Comparison of ENCODE assay signal across 8 cellular contexts in the genomic region with DNA sequence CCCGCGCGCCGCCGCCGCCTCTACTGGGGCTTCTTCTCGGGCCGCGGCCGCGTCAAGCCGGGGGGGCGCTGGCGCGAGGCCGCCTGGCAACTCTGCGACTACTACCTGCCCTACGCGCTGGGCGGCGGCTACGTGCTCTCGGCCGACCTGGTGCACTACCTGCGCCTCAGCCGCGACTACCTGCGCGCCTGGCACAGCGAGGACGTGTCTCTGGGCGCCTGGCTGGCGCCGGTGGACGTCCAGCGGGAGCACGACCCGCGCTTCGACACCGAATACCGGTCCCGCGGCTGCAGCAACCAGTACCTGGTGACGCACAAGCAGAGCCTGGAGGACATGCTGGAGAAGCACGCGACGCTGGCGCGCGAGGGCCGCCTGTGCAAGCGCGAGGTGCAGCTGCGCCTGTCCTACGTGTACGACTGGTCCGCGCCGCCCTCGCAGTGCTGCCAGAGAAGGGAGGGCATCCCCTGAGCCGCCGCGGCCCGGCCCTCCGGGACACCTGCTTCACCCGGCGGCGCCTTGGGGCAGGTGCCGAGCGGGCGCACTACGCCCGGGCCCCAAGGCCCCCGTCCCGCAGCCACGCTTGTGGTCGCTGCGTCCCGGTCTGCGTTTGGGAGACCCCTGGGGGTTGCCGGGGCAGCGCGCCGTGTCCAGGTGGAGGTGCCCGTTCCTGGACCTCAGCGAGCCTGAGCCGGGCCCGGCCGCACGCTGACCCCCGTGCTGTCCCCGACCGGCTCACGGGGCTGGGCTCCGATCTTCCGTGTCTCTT. TPM values are rescaled to one million over a fixed set of nuclear protein-coding genes. Genes with fewer than 3 reads are reported as not detected.
DNase-seq lines count a peak whose midpoint lies in the region; ATAC-seq, FAIRE-seq and TF ChIP-seq lines count a peak whose summit lies in the region.

No MANE protein-coding gene starts in this region.

- no peaks in the 10 kb centered on the region for H3K9me2 ChIP-seq in OCI-LY1 (ENCODE audit: low read depth, low read length)

- POLR2A ChIA-PET in Caco-2 (lab: Charles Lee), result no interaction called here
- POLR2A ChIA-PET in H1 (lab: Charles Lee; ENCODE audit: partially characterized antibody), result interaction anchor here (1.0 to 2.1 kb wide), 3 partner anchors 14 to 23 kb away, joined by 3 to 7 read pairs (median 6); partner anchors contain the start of gene C1QTNF12

- DNase-seq in Caco-2 (no peak), H1 (ENCODE audit: low read depth in 1 of 2, low spot score in 2 of 2) (no peak), trophoblast cell (no peak), HAP-1 (ENCODE audit: low spot score in 2 of 2) (no peak), foreskin keratinocyte (no peak), T-helper 9 cell (no peak)
- no peak for DNase-seq in activated CD4-positive, CD25-positive, alpha-beta regulatory T cell treated with anti-CD3 and anti-CD28 coated beads, Interleukin-2, amount 50 U/mL, for 72 hours

- H3K18ac ChIP-seq in H1 (ENCODE audit: extremely low read depth, low read length), result no peak overlapping the region
- peak overlapping the region; percentile 86 for H3K18ac ChIP-seq in trophoblast cell (ENCODE audit: low read length)

- peaks cover 6% of the 10 kb centered on the region for H3K4me1 Mint-ChIP-seq in Caco-2 (ENCODE audit: low read depth, unreplicated experiment)

- TF ChIP-seq RAD21 in H1 (IDR thresholded peaks at IDR 0.05 in 1 of 2, conservative IDR thresholded peaks at IDR 0.05 in 1 of 2; ENCODE audit: low read depth in 2 of 2, low read length in 2 of 2), result no peak

- in situ Hi-C loops in HAP-1 (cut with MboI; ENCODE audit: low sequenced_read_pairs), result no loop called here

- no TSS peak for BruUV-seq in Caco-2 (replicated peaks; lab: Mats Ljungman, UMichigan)

- H3K4me1 ChIP-seq in Caco-2 (peaks cover 22% of the 10 kb centered on the region), OCI-LY1 (ENCODE audit: insufficient read depth, low read length, severe bottlenecking) (peaks cover 40% of the 10 kb centered on the region), H1 (replicated peaks in 1 of 4; ENCODE audit: control insufficient read depth in 3 of 4, insufficient read depth in 4 of 4, low read length in 3 of 4) (peaks cover 0 to 12% (median under 1%) of the 10 kb centered on the region in 4 experiments; a peak in 4 of 7 replicates), trophoblast cell (ENCODE audit: control insufficient read depth in 1 of 2, insufficient read depth in 2 of 2, low read length in 2 of 2) (peaks cover 16 to 21% of the 10 kb centered on the region in 2 experiments), HAP-1 (peaks cover 3% of the 10 kb centered on the region; the same call in 1 of the 2 replicates), foreskin keratinocyte (no peaks in the 10 kb centered on the region)

- no peak overlapping the region for H4K5ac ChIP-seq in H1 (ENCODE audit: insufficient read length, low read depth, low read length)

- FAIRE-seq in H1 (lab: Jason Lieb, UNC), result no peak

- TF ChIP-seq POLR2A in H1 (IDR thresholded peaks at IDR 0.05; ENCODE audit: control extremely low read depth in 1 of 2, low read depth in 2 of 2, low read length in 2 of 2), result no peak

- H2BK20ac ChIP-seq in H1 (ENCODE audit: low read length), result no peak overlapping the region

- CTCF ChIA-PET in Caco-2 (lab: Charles Lee) (no interaction called here), H1 (lab: Charles Lee; ENCODE audit: partially characterized antibody) (interaction anchor here (1.1 kb wide), 1 partner anchor 63 kb away, joined by 3 read pairs; no protein-coding TSS in a partner anchor)

- H2BK12ac ChIP-seq in H1 (ENCODE audit: low read depth, low read length) (0 out of 2 replicates have a peak overlapping the region, but pooled peaks have one; percentile 17), trophoblast cell (ENCODE audit: low read length) (peak overlapping the region; percentile 16)

- H3K56ac ChIP-seq in H1 (replicated peaks; ENCODE audit: insufficient read length, low read depth, low read length), result no peak overlapping the region

- H3K27ac Mint-ChIP-seq in Caco-2 (ENCODE audit: unreplicated experiment), result peak overlapping the region; percentile 71

- H2BK120ac ChIP-seq in H1 (replicated peaks; ENCODE audit: low read depth, low read length) (no peak overlapping the region), trophoblast cell (ENCODE audit: insufficient read depth, low read length, poor library complexity) (no peak overlapping the region)

- H4K91ac ChIP-seq in H1 (replicated peaks; ENCODE audit: insufficient read length, low read length), result no peak overlapping the region
- peak overlapping the region; percentile 95 for H4K91ac ChIP-seq in trophoblast cell (ENCODE audit: low read depth, low read length)

- H3K4me3 ChIP-seq in Caco-2 (ENCODE audit: low read depth, low read length) (peak overlapping the region; percentile 34), OCI-LY1 (ENCODE audit: low read depth, low read length, poor library complexity, severe bottlenecking) (peak overlapping the region; percentile 37), H1 (ENCODE audit: extremely low read depth in 1 of 4, insufficient read depth in 2 of 4, low read depth in 3 of 4, low read length in 4 of 4) (peak overlapping the region; percentile 6 to 46 (median 18); a peak in 5 of 8 replicates), trophoblast cell (ENCODE audit: low read depth, low read length) (peak overlapping the region; percentile 1), HAP-1 (no peak overlapping the region)

- no peak overlapping the region for H3K9ac ChIP-seq in OCI-LY1 (ENCODE audit: low read length)
- H3K9ac ChIP-seq in H1 (replicated peaks in 1 of 4; ENCODE audit: extremely low read depth in 1 of 4, low read depth in 3 of 4, low read length in 3 of 4), result peak overlapping the region in 1 of 4 experiments; percentile 59; a peak in 2 of 7 replicates
- H3K9ac ChIP-seq in trophoblast cell (ENCODE audit: low read length), result no peak overlapping the region

- no peak overlapping the region for H2BK5ac ChIP-seq in H1 (ENCODE audit: low read depth, low read length)
- no peak overlapping the region for H2BK5ac ChIP-seq in trophoblast cell (ENCODE audit: low read depth, low read length, poor library complexity)

- no peak for TF ChIP-seq EP300 in H1 (IDR thresholded peaks at IDR 0.05; ENCODE audit: borderline replicate concordance in 1 of 2, low read depth in 2 of 2, low read length in 2 of 2)

- H3K79me1 ChIP-seq in H1 (ENCODE audit: low read depth, low read length) (peaks cover 33% of the 10 kb centered on the region), trophoblast cell (ENCODE audit: low read length) (peaks cover 10% of the 10 kb centered on the region)

- no peaks in the 10 kb centered on the region for H4K20me1 ChIP-seq in OCI-LY1 (ENCODE audit: insufficient read depth, low read length)
- peaks cover 2 to 21% of the 10 kb centered on the region in 2 experiments for H4K20me1 ChIP-seq in H1 (replicated peaks in 1 of 2; ENCODE audit: control insufficient read depth in 1 of 2, insufficient read depth in 2 of 2, low read length in 2 of 2)

- H4K12ac ChIP-seq in trophoblast cell (ENCODE audit: low read depth, low read length), result peak overlapping the region; percentile 78

- H4K8ac ChIP-seq in H1 (ENCODE audit: extremely low read depth, insufficient read depth, low read length) (peak overlapping the region; percentile 57; the same call in 1 of the 2 replicates), trophoblast cell (ENCODE audit: low read depth, low read length) (peak overlapping the region; percentile 97)

- H3K79me2 ChIP-seq in OCI-LY1 (ENCODE audit: insufficient read depth, low read length) (peaks cover 19% of the 10 kb centered on the region), H1 (ENCODE audit: control insufficient read depth in 1 of 2, insufficient read depth in 2 of 2, low read length in 2 of 2) (peaks cover 6 to 34% of the 10 kb centered on the region in 2 experiments; a peak in 3 of 4 replicates), trophoblast cell (ENCODE audit: control insufficient read depth, insufficient read depth, low read length, poor library complexity) (peaks cover 14% of the 10 kb centered on the region)

- no peaks in the 10 kb centered on the region for H3K27me3 Mint-ChIP-seq in Caco-2 (ENCODE audit: insufficient read depth, unreplicated experiment)

- peak overlapping the region; percentile 45 for H3K4me2 ChIP-seq in OCI-LY1 (ENCODE audit: low read length)
- H3K4me2 ChIP-seq in H1 (ENCODE audit: insufficient read depth in 1 of 2, low read depth in 2 of 2, low read length in 2 of 2), result peak overlapping the region; percentile 25 to 63; a peak in 2 of 4 replicates
- peak overlapping the region; percentile 87 for H3K4me2 ChIP-seq in trophoblast cell (ENCODE audit: low read length)

- H3K4me3 Mint-ChIP-seq in Caco-2 (ENCODE audit: unreplicated experiment), result peak overlapping the region; percentile 65

- H2AK5ac ChIP-seq in H1 (ENCODE audit: low read depth, low read length), result peak overlapping the region; percentile 25; the same call in 1 of the 2 replicates
- H2AK5ac ChIP-seq in trophoblast cell (ENCODE audit: low read length), result peak overlapping the region; percentile 100

- H3K14ac ChIP-seq in H1 (ENCODE audit: insufficient read length), result no peak overlapping the region
- peak overlapping the region; percentile 24 for H3K14ac ChIP-seq in trophoblast cell (ENCODE audit: low read length)

- H2AFZ ChIP-seq in OCI-LY1 (ENCODE audit: low read length) (no peak overlapping the region), H1 (ENCODE audit: low read length) (no peak overlapping the region), trophoblast cell (ENCODE audit: insufficient read depth, low read length, poor library complexity) (peak overlapping the region; percentile 14)

- no peak overlapping the region for H2BK15ac ChIP-seq in H1 (ENCODE audit: low read length)

- no peak overlapping the region for H3K27ac ChIP-seq in OCI-LY1 (ENCODE audit: low read depth, low read length, poor library complexity, severe bottlenecking)
- H3K27ac ChIP-seq in H1 (ENCODE audit: low read depth, low read length), result no peak overlapping the region
- no peak overlapping the region for H3K27ac ChIP-seq in trophoblast cell (ENCODE audit: low read depth, low read length)
- no peak overlapping the region for H3K27ac ChIP-seq in foreskin keratinocyte

- TF ChIP-seq CTCF in Caco-2 (IDR thresholded peaks at IDR 0.05; ENCODE audit: insufficient read depth in 1 of 2, low read depth in 1 of 2, low read length in 1 of 2, severe bottlenecking in 1 of 2, unreplicated experiment in 1 of 2) (no peak), OCI-LY1 (IDR thresholded peaks at IDR 0.05; ENCODE audit: low read length) (no peak), H1 (IDR thresholded peaks at IDR 0.05; ENCODE audit: control extremely low read depth in 1 of 3, insufficient read depth in 1 of 3, low read depth in 1 of 3, low read length in 3 of 3) (no peak), foreskin keratinocyte (conservative IDR thresholded peaks at IDR 0.05) (no peak)

- H3K23me2 ChIP-seq in H1 (ENCODE audit: low read depth, low read length), result peaks cover 7% of the 10 kb centered on the region

- H3K36me3 ChIP-seq in Caco-2 (ENCODE audit: control insufficient read depth, insufficient read depth, low read length) (peaks cover 2% of the 10 kb centered on the region; the same call in 1 of the 2 replicates), OCI-LY1 (ENCODE audit: insufficient read depth, low read length) (peaks cover 31% of the 10 kb centered on the region), H1 (ENCODE audit: control insufficient read depth in 2 of 4, insufficient read depth in 4 of 4, low read length in 3 of 4) (peaks cover 2 to 15% (median 4%) of the 10 kb centered on the region in 4 experiments; a peak in 4 of 8 replicates), trophoblast cell (ENCODE audit: control insufficient read depth in 1 of 2, insufficient read depth in 2 of 2, low read length in 2 of 2) (peaks cover 20 to 26% of the 10 kb centered on the region in 2 experiments), HAP-1 (replicated peaks) (peaks cover 17% of the 10 kb centered on the region)

- no peak for ATAC-seq in foreskin keratinocyte

- intact Hi-C loops in Caco-2 (cut with micrococcal nuclease; ENCODE audit: unreplicated experiment), result no loop called here

- H3K27me3 ChIP-seq in Caco-2 (replicated peaks; ENCODE audit: control insufficient read depth, insufficient read depth, low read length), result no peaks in the 10 kb centered on the region
- 0 out of 2 replicates have a peak, but pooled peaks cover 9% of the 10 kb centered on the region for H3K27me3 ChIP-seq in OCI-LY1 (ENCODE audit: insufficient read depth, low read length)
- H3K27me3 ChIP-seq in H1 (replicated peaks in 1 of 4; ENCODE audit: control insufficient read depth in 3 of 4, extremely low read depth in 1 of 4, insufficient read depth in 3 of 4, low read length in 3 of 4), result no peaks in the 10 kb centered on the region; a peak in 1 of 7 replicates
- no peaks in the 10 kb centered on the region for H3K27me3 ChIP-seq in trophoblast cell (ENCODE audit: insufficient read depth, low read length)
- H3K27me3 ChIP-seq in HAP-1 (ENCODE audit: low read depth), result no peaks in the 10 kb centered on the region
- H3K27me3 ChIP-seq in foreskin keratinocyte, result peaks cover 1% of the 10 kb centered on the region

- H3K23ac ChIP-seq in H1 (ENCODE audit: insufficient read length) (no peak overlapping the region), trophoblast cell (ENCODE audit: low read length) (no peak overlapping the region)

- WGBS in H1 (ENCODE audit: extremely low coverage in 1 of 2, insufficient coverage in 1 of 2, insufficient read length in 1 of 2, insufficient replicate concordance in 2 of 2, low coverage in 1 of 2, low lambda C conversion rate in 2 of 2, missing lambda C conversion rate in 1 of 2), 2 experiments, result 95% methylated on average over 57 of the region's 97 CpGs; no CpG with 5 or more reads in 1 of the 2 experiments
- no CpG with 5 or more reads among the region's 97 CpGs for WGBS in trophoblast cell (ENCODE audit: extremely low coverage, insufficient coverage, insufficient read length)

- no peaks in the 10 kb centered on the region for H3K9me3 Mint-ChIP-seq in Caco-2 (ENCODE audit: unreplicated experiment)

- H3K9me3 ChIP-seq in Caco-2 (no peaks in the 10 kb centered on the region), OCI-LY1 (ENCODE audit: low read length) (no peaks in the 10 kb centered on the region), H1 (ENCODE audit: insufficient read depth in 2 of 2, low read depth in 1 of 2, low read length in 1 of 2) (peaks cover 0 to 9% of the 10 kb centered on the region in 2 experiments; a peak in 2 of 4 replicates), trophoblast cell (ENCODE audit: insufficient read depth, low read depth, low read length) (peaks cover 12% of the 10 kb centered on the region), HAP-1 (no peaks in the 10 kb centered on the region)

- no peaks in the 10 kb centered on the region for H3F3A ChIP-seq in OCI-LY1 (ENCODE audit: insufficient read depth, low read length)

- peaks cover 32% of the 10 kb centered on the region for H3K36me3 Mint-ChIP-seq in Caco-2 (ENCODE audit: insufficient read depth, unreplicated experiment)

- H3K4ac ChIP-seq in H1 (replicated peaks; ENCODE audit: insufficient read length, low read depth, low read length), result peak overlapping the region; percentile 91
- peak overlapping the region; percentile 55 for H3K4ac ChIP-seq in trophoblast cell (ENCODE audit: low read depth, low read length)

RNA-seq across cellular contexts. Expression of gene B3GALT6, which starts 0.9 kb away (rescaled TPM):
- total RNA-seq in Caco-2 (2022) (24.8 and 25.3 TPM in 2 replicates), foreskin keratinocyte (12.2 and 12.7 TPM in 2 replicates)
- total RNA-seq in H1 (2021; fragmentation: NEBNext Ultra II Directional; extraction: Animal tissue kit (Norgen Biotek cat#: 25700)), result 18.2 and 18.4 TPM in 2 replicates
- polyA plus RNA-seq in H1 (2011; rRNA removed) (20.4 and 23.1 TPM in 2 replicates), foreskin keratinocyte (13.1 and 13.6 TPM in 2 replicates)
- 15.3 TPM for polyA plus RNA-seq in H1 (2011; cell fraction: cytosol; rRNA removed)
- polyA plus RNA-seq in H1 (2011; cell fraction: nucleus; rRNA removed), result 17.2 TPM
- polyA plus RNA-seq in H1 (2012, experiment 1 of 2), result 10.3 to 13.2 TPM (median 12.4 TPM) in 4 replicates
- polyA plus RNA-seq in H1 (2012, experiment 2 of 2), result 14.7 TPM
- polyA plus RNA-seq in H1 (2013, experiment 1 of 2), result 14.0 TPM
- polyA plus RNA-seq in H1 (2013, experiment 2 of 2), result 13.4 TPM
- 3.6 and 5.1 TPM in 2 replicates for polyA minus RNA-seq in H1 (2011; rRNA and poly(A)+ RNA removed)
- polyA minus RNA-seq in H1 (2011; cell fraction: cytosol; rRNA and poly(A)+ RNA removed), result 11.4 TPM
- 18.1 TPM for polyA minus RNA-seq in H1 (2011; cell fraction: nucleus; rRNA and poly(A)+ RNA removed)
- 16.1 and 16.2 TPM in 2 replicates for polyA plus RNA-seq in trophoblast cell (2013)

RNA-seq across cellular contexts. Expression of gene SDF4, which starts 1.2 kb away (rescaled TPM):
- total RNA-seq in Caco-2 (2022), result 138 and 140 TPM in 2 replicates
- 72.2 and 75.6 TPM in 2 replicates for total RNA-seq in H1 (2021; fragmentation: NEBNext Ultra II Directional; extraction: Animal tissue kit (Norgen Biotek cat#: 25700))
- polyA plus RNA-seq in H1 (2011; rRNA removed), result 45.5 and 69.8 TPM in 2 replicates
- 62.5 TPM for polyA plus RNA-seq in H1 (2011; cell fraction: cytosol; rRNA removed)
- 89.3 TPM for polyA plus RNA-seq in H1 (2011; cell fraction: nucleus; rRNA removed)
- polyA plus RNA-seq in H1 (2012, experiment 1 of 2), result 63.1 to 79.8 TPM (median 77.9 TPM) in 4 replicates
- polyA plus RNA-seq in H1 (2012, experiment 2 of 2), result 55.0 TPM
- 110 TPM for polyA plus RNA-seq in H1 (2013, experiment 1 of 2)
- polyA plus RNA-seq in H1 (2013, experiment 2 of 2), result 117 TPM
- 13.2 and 16.8 TPM in 2 replicates for polyA minus RNA-seq in H1 (2011; rRNA and poly(A)+ RNA removed)
- 32.2 TPM for polyA minus RNA-seq in H1 (2011; cell fraction: cytosol; rRNA and poly(A)+ RNA removed)
- polyA minus RNA-seq in H1 (2011; cell fraction: nucleus; rRNA and poly(A)+ RNA removed), result 39.2 TPM
- 136 and 142 TPM in 2 replicates for polyA plus RNA-seq in trophoblast cell (2013)
- total RNA-seq in foreskin keratinocyte, result 81.9 and 92.3 TPM in 2 replicates
- 106 and 112 TPM in 2 replicates for polyA plus RNA-seq in foreskin keratinocyte

RNA-seq across cellular contexts. Expression of gene C1QTNF12, which starts 13.5 kb away (rescaled TPM):
- total RNA-seq in Caco-2 (2022), result 3.4 and 3.7 TPM in 2 replicates
- 3.7 and 4.9 TPM in 2 replicates for total RNA-seq in H1 (2021; fragmentation: NEBNext Ultra II Directional; extraction: Animal tissue kit (Norgen Biotek cat#: 25700))
- 2.1 and 4.8 TPM in 2 replicates for polyA plus RNA-seq in H1 (2011; rRNA removed)
- 1.6 TPM for polyA plus RNA-seq in H1 (2011; cell fraction: cytosol; rRNA removed)
- 19.7 TPM for polyA plus RNA-seq in H1 (2011; cell fraction: nucleus; rRNA removed)
- 2.3 to 5.1 TPM (median 3.6 TPM) in 4 replicates for polyA plus RNA-seq in H1 (2012, experiment 1 of 2)
- polyA plus RNA-seq in H1 (2012, experiment 2 of 2), result 2.6 TPM
- 3.7 TPM for polyA plus RNA-seq in H1 (2013, experiment 1 of 2)
- polyA plus RNA-seq in H1 (2013, experiment 2 of 2), result 3.6 TPM
- polyA minus RNA-seq in H1 (2011; rRNA and poly(A)+ RNA removed), result not detected in 2 replicates
- polyA minus RNA-seq in H1 (2011; cell fraction: cytosol; rRNA and poly(A)+ RNA removed), result 2.5 TPM
- polyA minus RNA-seq in H1 (2011; cell fraction: nucleus; rRNA and poly(A)+ RNA removed), result 3.3 TPM
- 2.4 and 3.2 TPM in 2 replicates for polyA plus RNA-seq in trophoblast cell (2013)
- 0.53 and 1.0 TPM in 2 replicates for total RNA-seq in foreskin keratinocyte
- polyA plus RNA-seq in foreskin keratinocyte, result 0.75 and 1.1 TPM in 2 replicates

RNA-seq across cellular contexts. Expression of gene TNFRSF4, which starts 19.0 kb away (rescaled TPM):
- not detected in 2 replicates for total RNA-seq in Caco-2 (2022)
- total RNA-seq in H1 (2021; fragmentation: NEBNext Ultra II Directional; extraction: Animal tissue kit (Norgen Biotek cat#: 25700)), result not detected in 2 replicates
- 0.06 TPM in 1 of 2 replicates, not detected in the other for polyA plus RNA-seq in H1 (2011; rRNA removed)
- 0.14 TPM for polyA plus RNA-seq in H1 (2011; cell fraction: cytosol; rRNA removed)
- 0.19 TPM for polyA plus RNA-seq in H1 (2011; cell fraction: nucleus; rRNA removed)
- not detected in 4 replicates for polyA plus RNA-seq in H1 (2012, experiment 1 of 2)
- not detected for polyA plus RNA-seq in H1 (2012, experiment 2 of 2)
- not detected for polyA plus RNA-seq in H1 (2013, experiment 1 of 2)
- 0.07 TPM for polyA plus RNA-seq in H1 (2013, experiment 2 of 2)
- polyA minus RNA-seq in H1 (2011; rRNA and poly(A)+ RNA removed), result not detected in 2 replicates
- polyA minus RNA-seq in H1 (2011; cell fraction: cytosol; rRNA and poly(A)+ RNA removed), result not detected
- not detected for polyA minus RNA-seq in H1 (2011; cell fraction: nucleus; rRNA and poly(A)+ RNA removed)
- polyA plus RNA-seq in trophoblast cell (2013), result 0.07 and 0.08 TPM in 2 replicates
- not detected in 2 replicates for total RNA-seq in foreskin keratinocyte
- not detected in 2 replicates for polyA plus RNA-seq in foreskin keratinocyte

RNA-seq across cellular contexts. Expression of gene TNFRSF18, which starts 26.6 kb away (rescaled TPM):
- total RNA-seq in Caco-2 (2022), result not detected in 2 replicates
- total RNA-seq in H1 (2021; fragmentation: NEBNext Ultra II Directional; extraction: Animal tissue kit (Norgen Biotek cat#: 25700)), result 0.92 and 1.5 TPM in 2 replicates
- polyA plus RNA-seq in H1 (2011; rRNA removed), result 2.5 and 2.7 TPM in 2 replicates
- polyA plus RNA-seq in H1 (2011; cell fraction: cytosol; rRNA removed), result 2.9 TPM
- polyA plus RNA-seq in H1 (2011; cell fraction: nucleus; rRNA removed), result 4.8 TPM
- 0.51 to 2.0 TPM (median 1.5 TPM) in 4 replicates for polyA plus RNA-seq in H1 (2012, experiment 1 of 2)
- polyA plus RNA-seq in H1 (2012, experiment 2 of 2), result 1.4 TPM
- 1.4 TPM for polyA plus RNA-seq in H1 (2013, experiment 1 of 2)
- 1.5 TPM for polyA plus RNA-seq in H1 (2013, experiment 2 of 2)
- not detected in 2 replicates for polyA minus RNA-seq in H1 (2011; rRNA and poly(A)+ RNA removed)
- not detected for polyA minus RNA-seq in H1 (2011; cell fraction: cytosol; rRNA and poly(A)+ RNA removed)
- not detected for polyA minus RNA-seq in H1 (2011; cell fraction: nucleus; rRNA and poly(A)+ RNA removed)
- polyA plus RNA-seq in trophoblast cell (2013), result not detected in 2 replicates
- total RNA-seq in foreskin keratinocyte, result 0.65 and 0.85 TPM in 2 replicates
- polyA plus RNA-seq in foreskin keratinocyte, result 0.82 and 1.3 TPM in 2 replicates
